In genomic region chr2:4499316-4499715, GRCh38 we compare ENCODE assay signal across 1 cellular context.
TF ChIP-seq lines count a peak whose summit lies in the region.

No MANE protein-coding gene starts in this region.

TF ChIP-seq in H1, 55 proteins besides CTCF, POLR2A, EP300 and RAD21 (continued from another document):
- TF ChIP-seq ZNF274 (IDR thresholded peaks at IDR 0.05; ENCODE audit: borderline replicate concordance, extremely low read depth, low read length) (no peak), BRCA1 (IDR thresholded peaks at IDR 0.05; ENCODE audit: low read depth, low read length) (no peak), FOSL1 (IDR thresholded peaks at IDR 0.05; ENCODE audit: insufficient read depth, low read depth, low read length) (no peak), TCF12 (IDR thresholded peaks at IDR 0.05; ENCODE audit: low read depth, low read length) (no peak)
